Comparison of ENCODE assay signal across 8 cellular contexts in the genomic region with DNA sequence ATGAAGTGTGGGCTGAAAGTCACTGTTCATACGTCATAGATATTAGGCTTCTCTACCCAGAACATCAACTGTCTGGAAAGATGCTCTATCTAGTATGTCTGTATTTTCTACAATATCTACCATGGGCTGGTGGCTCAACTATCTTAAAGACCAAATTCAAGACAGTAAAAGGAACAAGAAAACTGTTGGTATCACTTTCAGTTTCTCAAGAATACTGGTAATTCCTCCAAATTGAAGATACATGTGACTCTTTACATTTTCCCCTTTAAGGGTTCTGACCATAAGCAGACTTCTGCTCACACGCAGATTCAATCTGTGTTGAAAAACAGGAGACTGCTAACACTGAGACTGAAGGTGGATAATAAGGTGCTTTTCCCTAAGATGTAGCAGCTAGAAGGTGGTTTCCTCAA. TPM values are rescaled to one million over a fixed set of nuclear protein-coding genes. Genes with fewer than 3 reads are reported as not detected.
DNase-seq lines count a peak whose midpoint lies in the region; ATAC-seq and TF ChIP-seq lines count a peak whose summit lies in the region.

No MANE protein-coding gene starts in this region.

- H3K27ac ChIP-seq in CD8-positive, alpha-beta T cell (ENCODE audit: low read depth, low read length) = peak overlapping the region; percentile 26
- peak overlapping the region; percentile 98 for H3K27ac ChIP-seq in IMR-90 (ENCODE audit: insufficient read depth, low read length)
- peak overlapping the region; percentile 76 for H3K27ac ChIP-seq in effector memory CD4-positive, alpha-beta T cell (ENCODE audit: insufficient read depth, low read length, poor library complexity, severe bottlenecking)
- no peak overlapping the region for H3K27ac ChIP-seq in breast epithelium
- no peak overlapping the region for H3K27ac ChIP-seq in uterus

- no peak for TF ChIP-seq POLR2A in IMR-90 (IDR thresholded peaks at IDR 0.05; ENCODE audit: low read depth, low read length)
- TF ChIP-seq POLR2A in breast epithelium (IDR thresholded peaks at IDR 0.05) = no peak
- no peak for TF ChIP-seq POLR2A in uterus (IDR thresholded peaks at IDR 0.05)

- no TSS peak for BruUV-seq in IMR-90 (replicated peaks; lab: Mats Ljungman, UMichigan)

- peaks cover 25% of the 10 kb centered on the region for H3K9me1 ChIP-seq in IMR-90 (ENCODE audit: insufficient read depth, low read length)

- in situ Hi-C loops in IMR-90 (cut with MboI; ENCODE audit: low sequenced_read_pairs) = no loop called here

- CTCF ChIA-PET in CD8-positive, alpha-beta T cell (lab: Charles Lee) = interaction anchor here (1.1 to 3.1 kb wide), 4 partner anchors 22 to 25 kb away, joined by 3 to 14 read pairs (median 4); no protein-coding TSS in a partner anchor
- CTCF ChIA-PET in IMR-90 (lab: Yijun Ruan, JAX) = interaction anchor here (1.6 kb wide), 1 partner anchor 22 kb away, joined by 3 read pairs; no protein-coding TSS in a partner anchor

- H4K91ac ChIP-seq in IMR-90 (ENCODE audit: insufficient read depth, low read depth, low read length) = peak overlapping the region; percentile 81

- H3K4me2 ChIP-seq in IMR-90 (ENCODE audit: low read depth, low read length) = peak overlapping the region; percentile 75

- intact Hi-C loops in CD8-positive, alpha-beta T cell (cut with DNase I, micrococcal nuclease) = loop anchor here in 1 of 2 experiments (1.0 to 2.0 kb wide), 2 partner anchors 24 to 51 kb away; a partner anchor contains a TSS
- intact Hi-C loops in IMR-90 (cut with micrococcal nuclease) (no loop called here), breast epithelium (cut with DNase I; ENCODE audit: low total_unique reads) (no loop called here), uterus (cut with DNase I; ENCODE audit: low total_unique reads) (no loop called here)

- peak overlapping the region; percentile 61 for H3K4me3 Mint-ChIP-seq in CD8-positive, alpha-beta T cell

- peak overlapping the region; percentile 94 for H3K27ac Mint-ChIP-seq in CD8-positive, alpha-beta T cell

- WGBS in IMR-90 (ENCODE audit: extremely low coverage in 2 of 2, insufficient read length in 1 of 2), 2 experiments = no CpG with 5 or more reads among the region's 2 CpGs

- peaks cover 3% of the 10 kb centered on the region for H3K9me3 Mint-ChIP-seq in CD8-positive, alpha-beta T cell

- H3K9me3 ChIP-seq in CD8-positive, alpha-beta T cell (ENCODE audit: low read length) = no peaks in the 10 kb centered on the region
- H3K9me3 ChIP-seq in IMR-90 (ENCODE audit: control insufficient read depth, insufficient read depth, low read length) (no peaks in the 10 kb centered on the region), breast epithelium (no peaks in the 10 kb centered on the region), uterus (no peaks in the 10 kb centered on the region)
- H3K9me3 ChIP-seq in effector memory CD4-positive, alpha-beta T cell (ENCODE audit: control insufficient read depth, low read length) = no peaks in the 10 kb centered on the region

- H3K9ac ChIP-seq in IMR-90 (ENCODE audit: low read depth, low read length) = peak overlapping the region; percentile 65

- H3K18ac ChIP-seq in IMR-90 (ENCODE audit: low read depth, low read length) = peak overlapping the region; percentile 100

- H2BK5ac ChIP-seq in IMR-90 (ENCODE audit: low read depth, low read length, poor library complexity, severe bottlenecking) = peak overlapping the region; percentile 93

- no peak overlapping the region for H2AFZ ChIP-seq in IMR-90 (replicated peaks; ENCODE audit: low read length, poor library complexity)

- H4K20me1 ChIP-seq in IMR-90 (ENCODE audit: insufficient read depth, low read length) = peaks cover 48% of the 10 kb centered on the region; the same call in 1 of the 2 replicates

- H2BK15ac ChIP-seq in IMR-90 (ENCODE audit: low read depth, low read length) = peak overlapping the region; percentile 65

- H3K4me1 ChIP-seq in CD8-positive, alpha-beta T cell (ENCODE audit: insufficient read depth, low read length) = peaks cover 86% of the 10 kb centered on the region
- H3K4me1 ChIP-seq in IMR-90 (ENCODE audit: control insufficient read depth, insufficient read depth, low read length) (peaks cover 48% of the 10 kb centered on the region), breast epithelium (no peaks in the 10 kb centered on the region), uterus (no peaks in the 10 kb centered on the region)
- peaks cover 50% of the 10 kb centered on the region for H3K4me1 ChIP-seq in effector memory CD4-positive, alpha-beta T cell (ENCODE audit: control insufficient read depth, insufficient read depth, low read length, poor library complexity, severe bottlenecking)

- peak overlapping the region; percentile 67; the same call in 1 of the 2 replicates for H3K23ac ChIP-seq in IMR-90 (ENCODE audit: low read depth, low read length)

- peak overlapping the region; percentile 38 to 81 for H4K8ac ChIP-seq in IMR-90 (ENCODE audit: low read depth in 2 of 2, low read length in 2 of 2)

- peak overlapping the region; percentile 4 for H3K4me3 ChIP-seq in CD8-positive, alpha-beta T cell (ENCODE audit: low read depth, low read length)
- H3K4me3 ChIP-seq in IMR-90 (ENCODE audit: insufficient read depth, low read depth, low read length) = no peak overlapping the region
- H3K4me3 ChIP-seq in effector memory CD4-positive, alpha-beta T cell (ENCODE audit: insufficient read depth, low read depth, low read length, poor library complexity, severe bottlenecking) = peak overlapping the region; percentile 14
- H3K4me3 ChIP-seq in breast epithelium = no peak overlapping the region
- H3K4me3 ChIP-seq in uterus = no peak overlapping the region

- H2AK5ac ChIP-seq in IMR-90 (ENCODE audit: low read depth, low read length) = peak overlapping the region; percentile 71

- peak overlapping the region; percentile 68; the same call in 1 of the 2 replicates for H3K4ac ChIP-seq in IMR-90 (ENCODE audit: low read depth, low read length)

- H3K36me3 Mint-ChIP-seq in CD8-positive, alpha-beta T cell = peaks cover 61% of the 10 kb centered on the region

- TF ChIP-seq CTCF in CD8-positive, alpha-beta T cell (IDR thresholded peaks at IDR 0.05) = no peak
- no peak for TF ChIP-seq CTCF in IMR-90 (conservative IDR thresholded peaks at IDR 0.05; ENCODE audit: low read depth, low read length)
- TF ChIP-seq CTCF in breast epithelium (IDR thresholded peaks at IDR 0.05) = no peak
- TF ChIP-seq CTCF in uterus (IDR thresholded peaks at IDR 0.05) = no peak

- TF ChIP-seq RAD21 in IMR-90 (IDR thresholded peaks at IDR 0.05; ENCODE audit: low read length) = no peak

- peak overlapping the region; percentile 80; the same call in 1 of the 2 replicates for H2BK20ac ChIP-seq in IMR-90 (ENCODE audit: low read depth, low read length)

- H3K14ac ChIP-seq in IMR-90 (replicated peaks; ENCODE audit: low read depth, low read length) = peak overlapping the region; percentile 79

- H4K5ac ChIP-seq in IMR-90 (ENCODE audit: low read depth, low read length) = peak overlapping the region; percentile 98

- H2AK9ac ChIP-seq in IMR-90 (replicated peaks; ENCODE audit: low read depth, low read length, poor library complexity) = no peak overlapping the region

- peaks cover 4% of the 10 kb centered on the region for H3K36me3 ChIP-seq in CD8-positive, alpha-beta T cell (ENCODE audit: insufficient read depth, low read length)
- H3K36me3 ChIP-seq in IMR-90 (ENCODE audit: control insufficient read depth, insufficient read depth, low read length) (peaks cover 4% of the 10 kb centered on the region; the same call in 1 of the 2 replicates), breast epithelium (no peaks in the 10 kb centered on the region), uterus (no peaks in the 10 kb centered on the region)
- no peaks in the 10 kb centered on the region for H3K36me3 ChIP-seq in effector memory CD4-positive, alpha-beta T cell (ENCODE audit: control insufficient read depth, insufficient read depth, low read length)

- H3K79me1 ChIP-seq in IMR-90 (ENCODE audit: low read depth in 1 of 2, low read length in 2 of 2) = peaks cover 15 to 78% of the 10 kb centered on the region in 2 experiments; a peak in 3 of 4 replicates

- peaks cover 87% of the 10 kb centered on the region for H3K4me1 Mint-ChIP-seq in CD8-positive, alpha-beta T cell (ENCODE audit: low read depth)

- POLR2A ChIA-PET in CD8-positive, alpha-beta T cell (lab: Charles Lee) = interaction anchor here (0.9 to 2.3 kb wide), 4 partner anchors 23 to 45 kb away, joined by 3 to 12 read pairs (median 7); no protein-coding TSS in a partner anchor
- POLR2A ChIA-PET in IMR-90 (lab: Charles Lee; ENCODE audit: unreplicated experiment) = no interaction called here

- DNase-seq in CD8-positive, alpha-beta T cell = no peak
- DNase-seq in IMR-90 (no peak), NCI-H2029 (lab: John Stamatoyannopoulos, UW) (no peak), breast epithelium (ENCODE audit: low spot score in 2 of 2) (no peak), uterus (no peak), iPS-NIHi7 (ENCODE audit: extremely low spot score) (no peak)
- DNase-seq in effector memory CD4-positive, alpha-beta T cell = no peak

- dilution Hi-C loops in IMR-90 (cut with HindIII; ENCODE audit: low sequenced_read_pairs, unreplicated experiment) = no loop called here

- no peaks in the 10 kb centered on the region for H3K27me3 ChIP-seq in CD8-positive, alpha-beta T cell (ENCODE audit: insufficient read depth, low read length)
- no peaks in the 10 kb centered on the region for H3K27me3 ChIP-seq in IMR-90 (ENCODE audit: control insufficient read depth, insufficient read depth, low read length)
- H3K27me3 ChIP-seq in effector memory CD4-positive, alpha-beta T cell (replicated peaks; ENCODE audit: control insufficient read depth, insufficient read depth, low read length, poor library complexity, severe bottlenecking) = no peaks in the 10 kb centered on the region
- no peaks in the 10 kb centered on the region for H3K27me3 ChIP-seq in breast epithelium
- no peaks in the 10 kb centered on the region for H3K27me3 ChIP-seq in uterus

- ATAC-seq in CD8-positive, alpha-beta T cell = peak; percentile 43
- peak; percentile 37 for ATAC-seq in GM21367 (IDR thresholded peaks at IDR 0.05; ENCODE audit: unreplicated experiment)
- ATAC-seq in IMR-90 (ENCODE audit: low read depth) = no peak

- peak overlapping the region; percentile 59; the same call in 1 of the 2 replicates for H3K56ac ChIP-seq in IMR-90 (ENCODE audit: extremely low read depth, insufficient read depth, low read length)

- peak overlapping the region; percentile 88 for H2BK120ac ChIP-seq in IMR-90 (ENCODE audit: low read depth, low read length)

- H3K27me3 Mint-ChIP-seq in CD8-positive, alpha-beta T cell (ENCODE audit: low read depth) = no peaks in the 10 kb centered on the region

TF ChIP-seq in IMR-90, 13 proteins besides CTCF, POLR2A, EP300 and RAD21 (continues in another document):
- TF ChIP-seq MXI1 (IDR thresholded peaks at IDR 0.05; ENCODE audit: borderline replicate concordance, low read depth, low read length) (no peak), RFX5 (IDR thresholded peaks at IDR 0.05; ENCODE audit: low read depth, low read length) (no peak), FOS (IDR thresholded peaks at IDR 0.05; ENCODE audit: low read depth, low read length) (no peak)

RNA-seq across cellular contexts. Expression of a gene that starts 24.2 kb away (rescaled TPM):
- total RNA-seq in CD8-positive, alpha-beta T cell = 100 to 1,000 TPM; 355 to 369 TPM
- 103 and 108 TPM in 2 replicates for total RNA-seq in IMR-90 (2012; rRNA removed)
- 184 and 202 TPM in 2 replicates for polyA plus RNA-seq in IMR-90 (2012; rRNA removed)
- polyA plus RNA-seq in IMR-90 (2012; cell fraction: cytosol; rRNA removed) = 213 and 433 TPM in 2 replicates
- polyA plus RNA-seq in IMR-90 (2012; cell fraction: nucleus; rRNA removed; ENCODE audit: low replicate concordance) = 272 and 467 TPM in 2 replicates
- total RNA-seq in breast epithelium = 10 to 100 TPM; 66.4 to 84.6 (median 67.4) TPM
- total RNA-seq in uterus = 100 to 1,000 TPM in 1 of 4 donors, 10 to 100 TPM in 3; 72.9 to 251 (median 86.4) TPM

Comparison
In these comparisons a context has a peak if more than half of its experiments do, and no peak if none do; other contexts are left out.
1. H3K27ac ChIP-seq: peak in CD8-positive, alpha-beta T cell (single experiment), IMR-90 (single experiment) and effector memory CD4-positive, alpha-beta T cell (single experiment); none in breast epithelium (0 of 2) and uterus (0 of 2).
2. H3K4me3 ChIP-seq: peak in CD8-positive, alpha-beta T cell (single experiment) and effector memory CD4-positive, alpha-beta T cell (single experiment); none in IMR-90 (single experiment), breast epithelium (0 of 3) and uterus (0 of 2).